In genomic region chr12:46661161-46661845, GRCh38 we compare ENCODE assay signal across 8 cellular contexts.
DNase-seq lines count a peak whose midpoint lies in the region; FAIRE-seq and TF ChIP-seq lines count a peak whose summit lies in the region.

No MANE protein-coding gene starts in this region.

- no peak overlapping the region for H3K18ac ChIP-seq in mesendoderm (ENCODE audit: low read length)

- no peaks in the 10 kb centered on the region; the same call in 1 of the 2 replicates for H3F3A ChIP-seq in Loucy (ENCODE audit: low read depth)

- H3K9me3 ChIP-seq in Loucy (ENCODE audit: insufficient read depth, low read depth, low read length) (no peaks in the 10 kb centered on the region), uterus (no peaks in the 10 kb centered on the region)

- POLR2A ChIA-PET in HEK293T (lab: Yijun Ruan, JAX) = interaction anchor here (0.7 to 1.1 kb wide), 4 partner anchors 110 to 670 kb away, joined by 3 to 4 read pairs (median 3); no protein-coding TSS in a partner anchor

- no peaks in the 10 kb centered on the region for H4K20me1 ChIP-seq in Loucy (ENCODE audit: insufficient read depth, low read length, poor library complexity, severe bottlenecking)

- no peaks in the 10 kb centered on the region for H3K27me3 ChIP-seq in Loucy (ENCODE audit: insufficient read depth, low read length, poor library complexity, severe bottlenecking)
- no peaks in the 10 kb centered on the region for H3K27me3 ChIP-seq in mesendoderm (ENCODE audit: insufficient read depth, low read length, poor library complexity)
- H3K27me3 ChIP-seq in uterus = no peaks in the 10 kb centered on the region

- no peak overlapping the region for H2BK120ac ChIP-seq in mesendoderm (ENCODE audit: low read depth, low read length)

- H3K4me3 ChIP-seq in Loucy (ENCODE audit: low read length, poor library complexity, severe bottlenecking) (no peak overlapping the region), mesendoderm (ENCODE audit: low read length) (no peak overlapping the region), uterus (no peak overlapping the region)

- peak overlapping the region; percentile 36 for H3K27ac ChIP-seq in mesendoderm (ENCODE audit: low read depth, low read length)
- peak overlapping the region; percentile 71 to 80 for H3K27ac ChIP-seq in uterus

- H4K5ac ChIP-seq in mesendoderm (ENCODE audit: low read length) = no peak overlapping the region

- no peak overlapping the region for H4K8ac ChIP-seq in mesendoderm (ENCODE audit: low read depth, low read length)

- no peak overlapping the region for H2AK5ac ChIP-seq in mesendoderm (ENCODE audit: low read length)

- H3K4me1 ChIP-seq in Loucy (ENCODE audit: insufficient read depth, low read length, poor library complexity, severe bottlenecking) = peaks cover 42% of the 10 kb centered on the region
- H3K4me1 ChIP-seq in mesendoderm (ENCODE audit: control insufficient read depth, low read depth, low read length) = peaks cover 11% of the 10 kb centered on the region
- H3K4me1 ChIP-seq in uterus = peaks cover 0 to 32% of the 10 kb centered on the region in 2 donors

- TF ChIP-seq CTCF in GM12801 (IDR thresholded peaks at IDR 0.05; ENCODE audit: extremely low read depth, insufficient read length) (peak; percentile 39), Loucy (conservative IDR thresholded peaks at IDR 0.05; ENCODE audit: low read length) (peak; percentile 95), uterus (IDR thresholded peaks at IDR 0.05) (peak; percentile 75 to 85 (median 83))

- peak overlapping the region; percentile 30 for H3K56ac ChIP-seq in mesendoderm (ENCODE audit: low read length)

- H3K79me2 ChIP-seq in Loucy (ENCODE audit: insufficient read depth, low read length) (no peaks in the 10 kb centered on the region), mesendoderm (ENCODE audit: control insufficient read depth, insufficient read depth, low read length) (no peaks in the 10 kb centered on the region)

- H3K9ac ChIP-seq in Loucy (ENCODE audit: low read depth, low read length, poor library complexity, severe bottlenecking) = peak overlapping the region; percentile 9
- H3K9ac ChIP-seq in mesendoderm (ENCODE audit: low read length) = no peak overlapping the region

- no peaks in the 10 kb centered on the region for H3K36me3 ChIP-seq in Loucy (ENCODE audit: insufficient read depth, low read length)
- no peaks in the 10 kb centered on the region for H3K36me3 ChIP-seq in mesendoderm (ENCODE audit: control insufficient read depth, insufficient read depth, low read length)
- no peaks in the 10 kb centered on the region for H3K36me3 ChIP-seq in uterus

- peak overlapping the region; percentile 88 for H2BK15ac ChIP-seq in mesendoderm (replicated peaks; ENCODE audit: low read depth)

- peak overlapping the region; percentile 59 for H3K4me2 ChIP-seq in Loucy (ENCODE audit: low read depth, low read length, poor library complexity, severe bottlenecking)
- no peak overlapping the region for H3K4me2 ChIP-seq in mesendoderm (ENCODE audit: low read length)

- H3K4ac ChIP-seq in mesendoderm (ENCODE audit: low read depth, low read length) = no peak overlapping the region

- H3K9me2 ChIP-seq in Loucy (replicated peaks; ENCODE audit: low read depth, low read length) = no peaks in the 10 kb centered on the region

- FAIRE-seq in endometrium (lab: Jason Lieb, UNC) = peak; percentile 67

- no peaks in the 10 kb centered on the region for H3K79me1 ChIP-seq in mesendoderm (ENCODE audit: low read length)

- intact Hi-C loops in uterus (cut with DNase I; ENCODE audit: low total_unique reads) = loop anchor here (10.0 kb wide), 1 partner anchor 287 kb away; the partner anchor contains the start of gene SLC38A2

- WGBS in mesendoderm (ENCODE audit: extremely low coverage, insufficient coverage, low lambda C conversion rate) = no CpG with 5 or more reads among the region's 2 CpGs

- H2BK5ac ChIP-seq in mesendoderm (ENCODE audit: low read length) = no peak overlapping the region

- TF ChIP-seq POLR2A in uterus (IDR thresholded peaks at IDR 0.05) = no peak

- H2AFZ ChIP-seq in Loucy (ENCODE audit: low read length) = no peak overlapping the region

- DNase-seq in A172 (ENCODE audit: low spot score) (peak; percentile 69), HEK293T (ENCODE audit: extremely low spot score) (peak; percentile 45), SIG-M5 (lab: John Stamatoyannopoulos, UW) (peak; percentile 21), mesendoderm (peak; percentile 93), uterus (peak in 1 of 2 donors; percentile 50)

- no peak overlapping the region for H3K23ac ChIP-seq in mesendoderm (ENCODE audit: low read length)

- CTCF ChIA-PET in HEK293T (lab: Yijun Ruan, JAX) = interaction anchor here (0.6 to 1.1 kb wide), 3 partner anchors 190 to 536 kb away, joined by 3 to 5 read pairs (median 3); no protein-coding TSS in a partner anchor

TF ChIP-seq in HEK293T, 16 proteins besides CTCF, POLR2A, EP300 and RAD21:
- TF ChIP-seq SUZ12 (IDR thresholded peaks at IDR 0.05) (no peak), L3MBTL2 (conservative IDR thresholded peaks at IDR 0.05) (no peak), LEF1 (IDR thresholded peaks at IDR 0.05; ENCODE audit: borderline replicate concordance) (no peak), ELF4 (IDR thresholded peaks at IDR 0.05) (no peak), FOXK2 (IDR thresholded peaks at IDR 0.05) (no peak), CTBP1 (IDR thresholded peaks at IDR 0.05; ENCODE audit: borderline replicate concordance) (no peak), NFRKB (IDR thresholded peaks at IDR 0.05) (no peak), PKNOX1 (IDR thresholded peaks at IDR 0.05) (no peak), TARDBP (IDR thresholded peaks at IDR 0.05) (no peak), ARNT (IDR thresholded peaks at IDR 0.05) (no peak), FOXA1 (IDR thresholded peaks at IDR 0.05) (no peak), FOXM1 (IDR thresholded peaks at IDR 0.05; ENCODE audit: borderline replicate concordance) (no peak), ZNF384 (IDR thresholded peaks at IDR 0.05) (no peak), BHLHE40 (IDR thresholded peaks at IDR 0.05; ENCODE audit: borderline replicate concordance) (no peak), HDGF (IDR thresholded peaks at IDR 0.05; ENCODE audit: borderline replicate concordance) (no peak)

Comparison
In these comparisons a context has a peak if more than half of its experiments do, and no peak if none do; other contexts are left out.
1. CTCF ChIP-seq: peak in every context shown above with its lines; median percentile 95 in Loucy; 83 in uterus; 39 in GM12801.